Comparison of ENCODE assay signal across 1 cellular context in the genomic region with DNA sequence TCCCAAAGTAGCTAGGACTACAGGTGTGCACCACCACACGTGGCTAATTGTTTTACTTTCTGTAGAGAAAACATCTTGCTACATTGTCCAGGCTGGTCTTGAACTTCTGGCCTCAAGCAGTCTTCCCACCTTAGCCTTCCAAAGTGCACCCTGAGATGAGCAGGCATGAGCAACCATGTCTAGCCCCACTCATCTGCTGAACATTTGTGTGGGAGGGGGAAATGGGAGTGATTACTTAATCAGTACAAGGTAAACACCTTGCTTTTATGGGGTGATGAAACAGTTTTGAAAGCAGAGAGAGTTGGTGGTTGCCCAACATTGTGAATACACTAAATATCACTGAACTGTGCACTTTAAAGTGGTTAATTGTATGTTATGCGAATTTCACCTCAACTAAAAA.
TF ChIP-seq lines count a peak whose summit lies in the region.

No MANE protein-coding gene starts in this region.

TF ChIP-seq in HepG2, 621 proteins besides CTCF, POLR2A, EP300 and RAD21 (continued from another document and continues in another):
- no peak for TF ChIP-seq ZHX1 (CRISPR knock-in tag; IDR thresholded peaks at IDR 0.05; ENCODE audit: low read depth)
- TF ChIP-seq PLRG1 (conservative IDR thresholded peaks at IDR 0.05): no peak
- TF ChIP-seq MAFF (IDR thresholded peaks at IDR 0.05; ENCODE audit: low read depth, low read length): peak; percentile 26; the same call in 1 of the 2 replicates
- TF ChIP-seq ETV6 (CRISPR knock-in tag; conservative IDR thresholded peaks at IDR 0.05): no peak
- TF ChIP-seq ZNF761 (CRISPR knock-in tag; conservative IDR thresholded peaks at IDR 0.05): 0 out of 2 replicates have a peak, but pooled peaks have one; percentile 64
- TF ChIP-seq SP1 (IDR thresholded peaks at IDR 0.05): no peak
- TF ChIP-seq SP1 (CRISPR knock-in tag; IDR thresholded peaks at IDR 0.05): no peak
- no peak for TF ChIP-seq KMT2B (CRISPR knock-in tag; IDR thresholded peaks at IDR 0.05)
- TF ChIP-seq MTF2 (CRISPR knock-in tag; IDR thresholded peaks at IDR 0.05; ENCODE audit: borderline replicate concordance): no peak
- TF ChIP-seq CENPT (CRISPR knock-in tag; IDR thresholded peaks at IDR 0.05; ENCODE audit: low read depth): no peak
- no peak; the same call in 1 of the 2 replicates for TF ChIP-seq IKZF5 (CRISPR knock-in tag; IDR thresholded peaks at IDR 0.05)
- TF ChIP-seq SP140L (CRISPR knock-in tag; IDR thresholded peaks at IDR 0.05; ENCODE audit: borderline replicate concordance): no peak
- TF ChIP-seq, protein P1, sequence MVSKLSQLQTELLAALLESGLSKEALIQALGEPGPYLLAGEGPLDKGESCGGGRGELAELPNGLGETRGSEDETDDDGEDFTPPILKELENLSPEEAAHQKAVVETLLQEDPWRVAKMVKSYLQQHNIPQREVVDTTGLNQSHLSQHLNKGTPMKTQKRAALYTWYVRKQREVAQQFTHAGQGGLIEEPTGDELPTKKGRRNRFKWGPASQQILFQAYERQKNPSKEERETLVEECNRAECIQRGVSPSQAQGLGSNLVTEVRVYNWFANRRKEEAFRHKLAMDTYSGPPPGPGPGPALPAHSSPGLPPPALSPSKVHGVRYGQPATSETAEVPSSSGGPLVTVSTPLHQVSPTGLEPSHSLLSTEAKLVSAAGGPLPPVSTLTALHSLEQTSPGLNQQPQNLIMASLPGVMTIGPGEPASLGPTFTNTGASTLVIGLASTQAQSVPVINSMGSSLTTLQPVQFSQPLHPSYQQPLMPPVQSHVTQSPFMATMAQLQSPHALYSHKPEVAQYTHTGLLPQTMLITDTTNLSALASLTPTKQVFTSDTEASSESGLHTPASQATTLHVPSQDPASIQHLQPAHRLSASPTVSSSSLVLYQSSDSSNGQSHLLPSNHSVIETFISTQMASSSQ (IDR thresholded peaks at IDR 0.05; ENCODE audit: low read depth): no peak
- TF ChIP-seq, protein P1 (CRISPR knock-in tag; IDR thresholded peaks at IDR 0.05; ENCODE audit: borderline replicate concordance): no peak
- peak; percentile 64; the same call in 1 of the 2 replicates for TF ChIP-seq HOXA5 (CRISPR knock-in tag; IDR thresholded peaks at IDR 0.05)
- no peak for TF ChIP-seq MBNL3 (CRISPR knock-in tag; conservative IDR thresholded peaks at IDR 0.05)
- TF ChIP-seq PATZ1 (CRISPR knock-in tag; IDR thresholded peaks at IDR 0.05): peak; percentile 90
- TF ChIP-seq SIX1 (CRISPR knock-in tag; IDR thresholded peaks at IDR 0.05; ENCODE audit: borderline replicate concordance): no peak
- peak; percentile 83 for TF ChIP-seq HNF4A (CRISPR knock-in tag; IDR thresholded peaks at IDR 0.05)
- no peak for TF ChIP-seq ZNF224 (CRISPR knock-in tag; IDR thresholded peaks at IDR 0.05)
- no peak for TF ChIP-seq ZNF879 (CRISPR knock-in tag; IDR thresholded peaks at IDR 0.05)
- TF ChIP-seq MXD3 (CRISPR knock-in tag; IDR thresholded peaks at IDR 0.05): no peak
- TF ChIP-seq CSRNP1 (CRISPR knock-in tag; IDR thresholded peaks at IDR 0.05): no peak
- no peak for TF ChIP-seq SPEN (CRISPR knock-in tag; IDR thresholded peaks at IDR 0.05; ENCODE audit: low read depth)
- peak; percentile 39; the same call in 1 of the 2 replicates for TF ChIP-seq YEATS4 (CRISPR knock-in tag; IDR thresholded peaks at IDR 0.05; ENCODE audit: borderline replicate concordance)
- no peak for TF ChIP-seq NFYB (CRISPR knock-in tag; IDR thresholded peaks at IDR 0.05)
- TF ChIP-seq HNRNPH1 (optimal IDR thresholded peaks at IDR 0.05; ENCODE audit: low read depth, low read length): no peak
- no peak for TF ChIP-seq ZNF883 (CRISPR knock-in tag; IDR thresholded peaks at IDR 0.05; ENCODE audit: not compliant biosample characterization)
- TF ChIP-seq ZNF235 (CRISPR knock-in tag; IDR thresholded peaks at IDR 0.05; ENCODE audit: borderline replicate concordance): no peak
- no peak for TF ChIP-seq IRF2 (CRISPR knock-in tag; IDR thresholded peaks at IDR 0.05)
- TF ChIP-seq LCORL (IDR thresholded peaks at IDR 0.05): no peak
- TF ChIP-seq LCORL (CRISPR knock-in tag; IDR thresholded peaks at IDR 0.05): peak; percentile 61; the same call in 1 of the 2 replicates
- no peak for TF ChIP-seq MEIS1 (CRISPR knock-in tag; IDR thresholded peaks at IDR 0.05; ENCODE audit: borderline replicate concordance)
- TF ChIP-seq, protein P2, sequence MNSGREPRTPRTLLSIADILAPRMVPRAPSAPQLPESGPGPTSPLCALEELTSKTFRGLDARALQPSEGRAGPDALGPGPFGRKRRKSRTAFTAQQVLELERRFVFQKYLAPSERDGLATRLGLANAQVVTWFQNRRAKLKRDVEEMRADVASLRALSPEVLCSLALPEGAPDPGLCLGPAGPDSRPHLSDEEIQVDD (CRISPR knock-in tag; IDR thresholded peaks at IDR 0.05; ENCODE audit: borderline replicate concordance): no peak
- peak; percentile 43; the same call in 1 of the 2 replicates for TF ChIP-seq RXRB (CRISPR knock-in tag; IDR thresholded peaks at IDR 0.05; ENCODE audit: borderline replicate concordance)
- peak; percentile 92 for TF ChIP-seq ZMYM2 (CRISPR knock-in tag; IDR thresholded peaks at IDR 0.05)
- TF ChIP-seq ZGPAT (CRISPR knock-in tag; IDR thresholded peaks at IDR 0.05): peak; percentile 82
- peak; percentile 72; the same call in 1 of the 2 replicates for TF ChIP-seq ADNP (CRISPR knock-in tag; IDR thresholded peaks at IDR 0.05)
- no peak for TF ChIP-seq TRAFD1 (CRISPR knock-in tag; IDR thresholded peaks at IDR 0.05; ENCODE audit: borderline replicate concordance)
